Comparison of ENCODE assay signal across 8 cellular contexts in genomic region chr7:118183586-118184391, GRCh38. TPM values are rescaled to one million over a fixed set of nuclear protein-coding genes. Genes with fewer than 3 reads are reported as not detected.
A peak's percentile ranks its signal among the peaks of the same experiment; 100 is the strongest.
DNase-seq lines count a peak whose midpoint lies in the region; ATAC-seq lines count a peak whose summit lies in the region.

Gene LSM8 (plus strand): TSS chr7:118184164. CDS start chr7:118184224, 60 bp downstream.

- ATAC-seq in GM19023 (IDR thresholded peaks at IDR 0.05; ENCODE audit: unreplicated experiment), result peak; percentile 99
- peak; percentile 98 for ATAC-seq in HG03280 (IDR thresholded peaks at IDR 0.05; ENCODE audit: unreplicated experiment)

- peaks cover 7 to 21% (median 8%) of the 10 kb centered on the region in 3 donors for H3K27me3 Mint-ChIP-seq in immature natural killer cell (ENCODE audit: low read depth in 3 of 3)

- H3K4me3 Mint-ChIP-seq in immature natural killer cell, result peak within 1 kb of the TSS; percentile 91 to 99 (median 95)

- DNase-seq in AG08396 (ENCODE audit: low spot score), result peak; percentile 97
- DNase-seq in NCI-H345 treated with DMSO at 0.1 percent for 48 hours (lab: John Stamatoyannopoulos, UW; ENCODE audit: unreplicated experiment), result peak; percentile 97
- peak; percentile 89 to 94 (median 92) for DNase-seq in activated CD4-positive, CD25-positive, alpha-beta regulatory T cell (lab: John Stamatoyannopoulos, UW)
- peak; percentile 98 for DNase-seq in central memory CD4-positive, alpha-beta T cell
- peak; percentile 97 to 98 (median 98) for DNase-seq in immature natural killer cell
- DNase-seq in smooth muscle cell of the brain vasculature (ENCODE audit: low read depth, low spot score), result peak; percentile 97

- peak within 1 kb of the TSS; percentile 98 to 100 (median 98) for H3K27ac Mint-ChIP-seq in immature natural killer cell

- peaks cover 0 to 9% (median 7%) of the 10 kb centered on the region in 3 donors for H3K36me3 Mint-ChIP-seq in immature natural killer cell

- H3K9me3 Mint-ChIP-seq in immature natural killer cell, result no peaks in the 10 kb centered on the region

- peaks cover 44 to 61% of the 10 kb centered on the region in 2 donors for H3K4me1 Mint-ChIP-seq in immature natural killer cell

RNA-seq across cellular contexts. Expression of gene LSM8, which starts in this region (rescaled TPM):
- 10 to 100 TPM; 22.7 to 53.1 (median 25.4) TPM for polyA plus RNA-seq in immature natural killer cell

Comparison
In these comparisons a context has a peak if more than half of its experiments do, and no peak if none do; other contexts are left out.
1. Peak in every context shown above with its lines: DNase-seq and ATAC-seq.